In the genomic region with DNA sequence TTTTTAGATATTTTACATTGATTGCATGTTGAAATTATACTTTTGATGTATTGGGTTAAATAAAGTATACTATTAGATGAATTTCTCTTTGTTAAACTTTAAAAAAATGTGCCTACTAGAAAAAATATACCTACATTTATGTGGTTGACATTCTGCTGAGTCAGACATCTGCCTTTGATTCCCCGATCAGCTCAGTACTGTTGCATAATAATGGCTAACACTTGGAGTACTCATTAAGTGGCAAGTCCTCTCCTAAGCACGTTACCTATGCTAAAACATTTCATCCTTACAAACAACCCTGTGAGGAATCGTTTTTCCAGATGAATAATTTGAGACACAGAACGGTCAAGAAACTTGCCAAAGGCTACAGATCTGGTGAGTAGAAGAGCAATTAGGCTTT, we compare ENCODE assay signal across 21 cellular contexts. TPM values are rescaled to one million over a fixed set of nuclear protein-coding genes. Genes with fewer than 3 reads are reported as not detected.
DNase-seq lines count a peak whose midpoint lies in the region; ATAC-seq and TF ChIP-seq lines count a peak whose summit lies in the region.
"Had no signal": no experiment of that assay in that cellular context is flagged by ENCODE, and none has a peak within 500 bp of the region (broad histone marks: within the 10 kb centered on the region; RNA-seq: fewer than 3 reads in every experiment).

No MANE protein-coding gene starts in this region.

- no TSS peak for BruUV-seq in MCF 10A (replicated peaks; lab: Mats Ljungman, UMichigan)

- CTCF ChIA-PET in MCF 10A (lab: Yijun Ruan, JAX): interaction anchor here (0.5 kb wide), 1 partner anchor 308 kb away, joined by 3 read pairs; no protein-coding TSS in a partner anchor

- intact Hi-C loops in MCF 10A (cut with micrococcal nuclease) (no loop called here), breast epithelium (cut with DNase I; ENCODE audit: low total_unique reads) (no loop called here)

- H3K27ac Mint-ChIP-seq in MCF 10A (ENCODE audit: low read depth, unreplicated experiment): no peak overlapping the region

- H3K4me3 ChIP-seq in breast epithelium: no peak overlapping the region
- H3K4me3 ChIP-seq: ascending aorta, gastroesophageal sphincter, tibial artery had no signal

- POLR2A ChIA-PET in MCF 10A (lab: Yijun Ruan, JAX): interaction anchor here (0.5 kb wide), 1 partner anchor 203 kb away, joined by 3 read pairs; no protein-coding TSS in a partner anchor

- H3K9me3 Mint-ChIP-seq in MCF 10A (ENCODE audit: unreplicated experiment): no peaks in the 10 kb centered on the region

- no peak for ATAC-seq in GM19351 (IDR thresholded peaks at IDR 0.05; ENCODE audit: unreplicated experiment)
- ATAC-seq: gastroesophageal sphincter, right cardiac atrium had no signal

- DNase-seq in MCF 10A (ENCODE audit: unreplicated experiment) (peak; percentile 30), breast epithelium (ENCODE audit: low spot score in 2 of 2) (no peak), RPMI7951 (ENCODE audit: low read depth) (peak; percentile 3), fibroblast of peridontal ligament (ENCODE audit: extremely low read depth) (peak; percentile 9), COLO668 (lab: John Stamatoyannopoulos, UW; ENCODE audit: unreplicated experiment) (no peak), GM10266 (ENCODE audit: extremely low spot score) (no peak), retina (no peak)
- DNase-seq: activated CD4-positive, alpha-beta T cell treated with anti-CD3 and anti-CD28 coated beads, Interleukin-2, amount 50 U/mL, for 1 hour; activated CD8-positive, alpha-beta memory T cell treated with anti-CD3 and anti-CD28 coated beads, Interleukin-2, amount 50 U/mL, for 48 hours; DMS153; MV-4-11; NCI-H2081; NCI-H82; occipital lobe; right cardiac atrium; RPMI8226; stimulated activated naive CD4-positive, alpha-beta T cell; tibial artery had no signal

- H3K4me1 Mint-ChIP-seq in MCF 10A (ENCODE audit: insufficient read depth, unreplicated experiment): peaks cover 15% of the 10 kb centered on the region

- TF ChIP-seq POLR2A in breast epithelium (IDR thresholded peaks at IDR 0.05): no peak

- H3K27me3 Mint-ChIP-seq in MCF 10A (ENCODE audit: insufficient read depth, unreplicated experiment): no peaks in the 10 kb centered on the region

- no peaks in the 10 kb centered on the region for H3K4me1 ChIP-seq in breast epithelium
- H3K4me1 ChIP-seq: ascending aorta, gastroesophageal sphincter, tibial artery had no signal

- H3K27ac ChIP-seq in breast epithelium: no peak overlapping the region
- H3K27ac ChIP-seq: ascending aorta, gastroesophageal sphincter, tibial artery had no signal

- no peaks in the 10 kb centered on the region for H3K27me3 ChIP-seq in breast epithelium
- H3K27me3 ChIP-seq: ascending aorta, tibial artery had no signal

- H3K36me3 ChIP-seq in breast epithelium: no peaks in the 10 kb centered on the region
- H3K36me3 ChIP-seq: ascending aorta, gastroesophageal sphincter, tibial artery had no signal

- no peaks in the 10 kb centered on the region for H3K36me3 Mint-ChIP-seq in MCF 10A (ENCODE audit: insufficient read depth, unreplicated experiment)

- no peak overlapping the region for H3K4me3 Mint-ChIP-seq in MCF 10A (ENCODE audit: unreplicated experiment)

- no peaks in the 10 kb centered on the region for H3K9me3 ChIP-seq in breast epithelium
- H3K9me3 ChIP-seq: ascending aorta, gastroesophageal sphincter, tibial artery had no signal

- TF ChIP-seq CTCF in MCF 10A (IDR thresholded peaks at IDR 0.05; ENCODE audit: unreplicated experiment): no peak
- TF ChIP-seq CTCF in breast epithelium (IDR thresholded peaks at IDR 0.05): no peak
- no peak for TF ChIP-seq CTCF in GM10266 (IDR thresholded peaks at IDR 0.05; ENCODE audit: control insufficient read depth, insufficient read depth, low read depth, missing control alignments)

RNA-seq across cellular contexts. Expression of gene SEM1, which starts 14.0 kb away (rescaled TPM):
- total RNA-seq in MCF 10A (2022) (70.3 and 80.2 TPM in 2 replicates), breast epithelium (10 to 100 TPM; 26.6 to 37.4 (median 28.5) TPM)
- 94.1 and 120 TPM in 2 replicates for total RNA-seq in RPMI7951 (2014; rRNA removed; shearing (Covaris generic))

Comparison
In these comparisons a context has a peak if more than half of its experiments do, and no peak if none do; other contexts are left out.
1. DNase-seq: peak in MCF 10A (single experiment), RPMI7951 (single experiment) and fibroblast of peridontal ligament (single experiment); none in breast epithelium (0 of 2), COLO668 (single experiment), GM10266 (single experiment) and retina (single experiment).